ENCODE assay signal across 14 cellular contexts in the genomic region with DNA sequence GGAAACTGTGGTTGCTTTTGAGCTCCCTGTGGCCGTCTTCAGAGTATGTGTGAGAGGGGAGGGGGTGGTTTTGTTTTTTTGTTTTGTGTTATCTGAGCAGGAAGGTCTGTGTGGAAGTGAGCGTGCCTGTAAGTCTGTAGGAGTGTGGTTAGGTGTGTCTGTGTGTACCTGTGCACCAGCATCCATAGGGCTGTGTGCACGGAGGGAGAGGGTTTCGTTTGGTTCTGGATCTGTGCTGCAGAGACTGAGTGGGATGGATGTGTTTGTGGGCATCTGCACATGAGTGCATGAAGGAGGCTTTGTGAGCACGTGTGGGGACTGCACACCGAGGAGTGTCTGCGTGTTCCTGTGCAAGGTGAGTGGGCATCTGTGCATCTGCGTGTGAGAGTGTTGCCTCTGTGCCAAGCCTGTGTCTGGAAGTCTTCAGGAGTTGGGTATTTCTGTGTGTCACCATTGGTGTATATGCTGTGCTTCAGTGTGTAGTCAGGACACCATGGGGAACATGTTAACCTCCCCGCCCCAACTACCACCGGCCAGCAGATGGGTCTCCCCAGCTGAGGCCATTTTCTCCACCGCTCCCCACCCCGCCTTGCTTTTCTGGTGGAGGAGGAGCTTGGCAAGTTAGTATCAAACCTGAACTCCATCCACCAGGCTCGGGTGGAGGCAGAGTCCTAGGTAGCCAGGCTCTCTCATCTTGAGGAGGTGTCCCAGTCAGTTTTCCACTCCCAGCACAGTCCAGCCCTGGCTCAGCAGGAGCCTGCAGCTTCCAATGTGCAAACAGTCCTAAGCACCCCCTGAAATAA. TPM values are rescaled to one million over a fixed set of nuclear protein-coding genes. Genes with fewer than 3 reads are reported as not detected.
DNase-seq lines count a peak whose midpoint lies in the region; ATAC-seq and TF ChIP-seq lines count a peak whose summit lies in the region.
"Had no signal": no experiment of that assay in that cellular context is flagged by ENCODE, and none has a peak within 500 bp of the region (broad histone marks: within the 10 kb centered on the region; RNA-seq: fewer than 3 reads in every experiment).

No MANE protein-coding gene starts in this region.

- no peak overlapping the region for H3K27ac Mint-ChIP-seq in activated T-helper 17 cell treated with anti-CD3 and anti-CD28 coated beads, Interleukin-2, amount 50 U/mL, for 72 hours
- no peak overlapping the region for H3K27ac Mint-ChIP-seq in memory B cell

- H3K27me3 ChIP-seq in suprapubic skin = peaks cover 93% of the 10 kb centered on the region
- peaks cover 93% of the 10 kb centered on the region for H3K27me3 ChIP-seq in foreskin keratinocyte

- TF ChIP-seq CTCF in suprapubic skin (IDR thresholded peaks at IDR 0.05) (no peak), foreskin keratinocyte (conservative IDR thresholded peaks at IDR 0.05) (no peak)

- peak overlapping the region; percentile 37 for H3K4me3 Mint-ChIP-seq in activated T-cell treated with anti-CD3 and anti-CD28 coated beads, Interleukin-2, amount 50 U/mL, for 4 hours
- peak overlapping the region; percentile 52 for H3K4me3 Mint-ChIP-seq in activated T-helper 17 cell treated with anti-CD3 and anti-CD28 coated beads, Interleukin-2, amount 50 U/mL, for 72 hours
- peak overlapping the region; percentile 1 for H3K4me3 Mint-ChIP-seq in memory B cell

- peaks cover 32% of the 10 kb centered on the region for H3K4me1 ChIP-seq in suprapubic skin
- no peaks in the 10 kb centered on the region for H3K4me1 ChIP-seq in foreskin keratinocyte

- H3K27ac ChIP-seq in suprapubic skin (no peak overlapping the region), foreskin keratinocyte (no peak overlapping the region)
- H3K27ac ChIP-seq: testis had no signal

- no peaks in the 10 kb centered on the region for H3K36me3 Mint-ChIP-seq in activated T-cell treated with anti-CD3 and anti-CD28 coated beads, Interleukin-2, amount 50 U/mL, for 4 hours (ENCODE audit: insufficient read depth)
- no peaks in the 10 kb centered on the region for H3K36me3 Mint-ChIP-seq in activated T-helper 17 cell treated with anti-CD3 and anti-CD28 coated beads, Interleukin-2, amount 50 U/mL, for 72 hours (ENCODE audit: low read depth)
- H3K36me3 Mint-ChIP-seq in memory B cell = no peaks in the 10 kb centered on the region

- no peaks in the 10 kb centered on the region for H3K9me3 Mint-ChIP-seq in activated T-cell treated with anti-CD3 and anti-CD28 coated beads, Interleukin-2, amount 50 U/mL, for 4 hours
- no peaks in the 10 kb centered on the region for H3K9me3 Mint-ChIP-seq in activated T-helper 17 cell treated with anti-CD3 and anti-CD28 coated beads, Interleukin-2, amount 50 U/mL, for 72 hours
- H3K9me3 Mint-ChIP-seq in memory B cell = no peaks in the 10 kb centered on the region

- H3K9me3 ChIP-seq in suprapubic skin = no peaks in the 10 kb centered on the region
- H3K9me3 ChIP-seq: testis had no signal

- peak in 1 of 2 donors; percentile 8 for ATAC-seq in activated T-cell treated with anti-CD3 and anti-CD28 coated beads, Interleukin-2, amount 50 U/mL, for 4 hours
- ATAC-seq in activated T-helper 17 cell treated with anti-CD3 and anti-CD28 coated beads, Interleukin-2, amount 50 U/mL, for 72 hours (replicated peaks) = no peak
- ATAC-seq in memory B cell (ENCODE audit: low read depth) (no peak), HG03521 (IDR thresholded peaks at IDR 0.05; ENCODE audit: unreplicated experiment) (no peak), foreskin keratinocyte (no peak)

- no peak for TF ChIP-seq EP300 in suprapubic skin (IDR thresholded peaks at IDR 0.05)

- 19% methylated on average over 11 of the region's 13 CpGs for WGBS in suprapubic skin

- peak overlapping the region; percentile 38 for H3K4me3 ChIP-seq in suprapubic skin
- H3K4me3 ChIP-seq: testis had no signal

- H3K36me3 ChIP-seq in suprapubic skin = no peaks in the 10 kb centered on the region

- H3K27me3 Mint-ChIP-seq in activated T-cell treated with anti-CD3 and anti-CD28 coated beads, Interleukin-2, amount 50 U/mL, for 4 hours (ENCODE audit: low read depth) = peaks cover 68% of the 10 kb centered on the region
- peaks cover 56% of the 10 kb centered on the region for H3K27me3 Mint-ChIP-seq in activated T-helper 17 cell treated with anti-CD3 and anti-CD28 coated beads, Interleukin-2, amount 50 U/mL, for 72 hours
- peaks cover 26% of the 10 kb centered on the region for H3K27me3 Mint-ChIP-seq in memory B cell

- TF ChIP-seq POLR2A in suprapubic skin (IDR thresholded peaks at IDR 0.05) = no peak

- peaks cover 32% of the 10 kb centered on the region for H3K4me1 Mint-ChIP-seq in activated T-cell treated with anti-CD3 and anti-CD28 coated beads, Interleukin-2, amount 50 U/mL, for 4 hours (ENCODE audit: low read depth)
- H3K4me1 Mint-ChIP-seq in activated T-helper 17 cell treated with anti-CD3 and anti-CD28 coated beads, Interleukin-2, amount 50 U/mL, for 72 hours = peaks cover 16% of the 10 kb centered on the region
- H3K4me1 Mint-ChIP-seq in memory B cell = peaks cover 12% of the 10 kb centered on the region

- no peak for DNase-seq in activated T-cell treated with anti-CD3 and anti-CD28 coated beads, Interleukin-2, amount 50 U/mL, for 4 hours
- no peak for DNase-seq in activated T-cell treated with anti-CD3 and anti-CD28 coated beads, Interleukin-2, amount 50 U/mL, for 48 hours
- DNase-seq in memory B cell (ENCODE audit: low spot score in 2 of 2) (no peak), suprapubic skin (ENCODE audit: low spot score in 2 of 2) (no peak), cerebellum (ENCODE audit: low spot score) (no peak), foreskin keratinocyte (no peak)
- DNase-seq: activated CD4-positive, alpha-beta T cell treated with anti-CD3 and anti-CD28 coated beads for 1 hour; activated naive CD4-positive, alpha-beta T cell treated with Interleukin-2 at 50 U/mL for 16 hours; GDM1; SHP77; testis had no signal

RNA-seq across cellular contexts. Expression of a gene that starts 7.1 kb away (rescaled TPM):
- total RNA-seq in activated T-cell treated with anti-CD3 and anti-CD28 coated beads, Interleukin-2, amount 50 U/mL, for 4 hours = not detected
- not detected for total RNA-seq in activated T-helper 17 cell treated with anti-CD3 and anti-CD28 coated beads, Interleukin-2, amount 50 U/mL, for 72 hours
- total RNA-seq in suprapubic skin (not detected), cerebellum (not detected), foreskin keratinocyte (not detected in 2 replicates)
- not detected in 2 replicates for polyA plus RNA-seq in foreskin keratinocyte
- total RNA-seq: glomerular endothelial cell had no signal

Comparison
In these comparisons a context has a peak if more than half of its experiments do, and no peak if none do; other contexts are left out.
1. H3K4me3 Mint-ChIP-seq: peak in every context shown above with its lines; median percentile 52 in activated T-helper 17 cell treated with anti-CD3 and anti-CD28 coated beads, Interleukin-2, amount 50 U/mL, for 72 hours; 37 in activated T-cell treated with anti-CD3 and anti-CD28 coated beads, Interleukin-2, amount 50 U/mL, for 4 hours; 1 in memory B cell.